ENCODE assay signal across 2 cellular contexts in the genomic region with DNA sequence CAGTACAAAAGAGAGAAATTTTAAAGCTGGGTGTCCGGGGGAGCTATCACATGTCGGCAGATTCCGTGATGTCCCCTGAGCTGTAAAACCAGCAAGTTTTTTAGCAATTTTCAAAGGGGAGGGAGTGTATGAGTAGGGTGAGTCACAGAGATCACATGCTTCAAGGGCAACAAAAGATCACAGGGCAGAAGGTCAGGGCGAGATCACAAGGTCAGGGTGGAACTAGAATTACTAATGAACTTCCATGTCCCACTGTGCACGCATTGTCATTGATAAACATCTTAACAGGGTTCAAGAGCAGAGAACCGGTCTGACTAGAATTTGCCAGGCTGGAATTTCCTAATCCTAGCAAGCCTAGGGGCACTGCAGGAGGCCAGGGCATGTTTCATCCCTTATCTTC. TPM values are rescaled to one million over a fixed set of nuclear protein-coding genes. Genes with fewer than 3 reads are reported as not detected.
"Had no signal": no experiment of that assay in that cellular context is flagged by ENCODE, and none has a peak within 500 bp of the region (broad histone marks: within the 10 kb centered on the region; RNA-seq: fewer than 3 reads in every experiment).

No MANE protein-coding gene starts in this region.

RNA-seq across cellular contexts. Expression of a gene that starts 45.0 kb away (rescaled TPM):
- total RNA-seq: Right ventricle myocardium superior, SJSA1 had no signal
